Comparison of ENCODE assay signal across 1 cellular context in the genomic region with DNA sequence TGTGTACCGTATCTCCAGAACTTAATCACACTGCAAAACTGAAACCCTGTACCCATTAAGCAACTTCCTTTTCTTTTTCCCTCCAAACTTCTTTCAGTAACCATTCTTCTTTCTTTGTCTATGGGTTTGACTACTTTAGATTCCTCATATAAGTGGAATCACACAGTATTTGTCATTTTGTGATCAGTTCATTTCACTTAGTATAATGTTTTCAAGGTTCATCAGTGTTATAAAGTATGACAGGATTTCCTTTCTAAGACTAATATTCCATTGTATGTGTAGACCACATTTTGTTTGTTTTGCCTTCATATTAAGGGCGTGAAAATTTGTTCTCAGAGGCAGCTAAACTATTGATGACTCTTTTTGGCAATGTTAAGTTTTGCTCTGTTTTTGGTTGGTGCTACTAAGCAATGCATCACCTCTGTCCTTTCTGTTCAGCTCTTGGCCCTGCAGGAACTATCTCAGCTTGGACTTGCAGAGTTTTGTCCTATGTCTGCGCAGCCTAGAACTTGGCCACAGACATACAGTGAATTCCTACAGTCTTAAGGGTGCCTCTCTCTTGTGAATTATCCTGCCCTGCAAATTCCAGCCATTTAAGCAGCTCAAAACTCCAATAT.
TF ChIP-seq lines count a peak whose summit lies in the region.

No MANE protein-coding gene starts in this region.

TF ChIP-seq in GM12891, 5 proteins besides CTCF, POLR2A, EP300 and RAD21:
- TF ChIP-seq POU2F2 (IDR thresholded peaks at IDR 0.05; ENCODE audit: low read depth, low read length): no peak
- no peak for TF ChIP-seq TAF1 (IDR thresholded peaks at IDR 0.05; ENCODE audit: low read depth, low read length)
- TF ChIP-seq PAX5 (IDR thresholded peaks at IDR 0.05; ENCODE audit: insufficient read depth, low read length, severe bottlenecking): no peak
- TF ChIP-seq POLR2AphosphoS5 (IDR thresholded peaks at IDR 0.05; ENCODE audit: low read depth, low read length): no peak
- no peak for TF ChIP-seq SPI1 (IDR thresholded peaks at IDR 0.05; ENCODE audit: low read depth, low read length)
